ENCODE assay signal across 32 cellular contexts in the genomic region with DNA sequence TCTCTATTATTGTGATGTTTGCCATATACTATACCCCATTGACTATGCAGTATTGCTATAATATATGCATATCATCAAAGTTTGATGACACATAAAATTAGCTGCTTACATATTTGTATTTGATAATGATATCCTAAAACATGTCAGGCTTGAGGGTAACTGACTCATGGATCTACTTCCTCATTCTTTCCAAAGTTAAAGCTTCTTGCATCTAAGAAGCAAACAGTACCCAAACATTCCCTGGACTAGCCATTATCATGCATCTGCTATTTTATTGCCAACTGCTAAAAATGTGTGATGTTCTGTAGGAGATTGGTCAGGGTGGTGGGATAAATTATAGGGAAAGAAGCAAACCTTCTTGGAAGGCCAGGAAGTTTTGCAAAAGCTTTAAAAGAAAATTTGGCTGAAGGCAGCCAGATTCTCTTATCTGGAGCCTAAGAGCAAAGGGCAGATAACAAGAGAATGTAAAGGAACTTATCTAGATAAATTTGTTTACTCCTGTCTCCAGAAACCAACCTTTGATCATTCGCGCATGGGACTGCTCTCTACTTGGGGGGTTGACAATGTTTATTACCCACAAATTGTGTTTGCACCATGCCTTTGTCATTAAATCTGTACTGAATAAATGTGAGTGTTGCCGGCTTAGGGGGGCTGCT.
DNase-seq lines count a peak whose midpoint lies in the region; ATAC-seq lines count a peak whose summit lies in the region.
"Had no signal": no experiment of that assay in that cellular context is flagged by ENCODE, and none has a peak within 500 bp of the region (broad histone marks: within the 10 kb centered on the region; RNA-seq: fewer than 3 reads in every experiment).

No MANE protein-coding gene starts in this region.

- ATAC-seq in GM18858 (IDR thresholded peaks at IDR 0.05; ENCODE audit: unreplicated experiment) (no peak), GM21825 (IDR thresholded peaks at IDR 0.05; ENCODE audit: unreplicated experiment) (no peak)
- ATAC-seq: activated CD8-positive, alpha-beta T cell treated with anti-CD3 and anti-CD28 coated beads for 36 hours; activated T-helper 17 cell treated with anti-CD3 and anti-CD28 coated beads, Interleukin-2, amount 50 U/mL, for 72 hours; esophagus mucosa; gastrocnemius medialis; GM23338; naive thymus-derived CD4-positive, alpha-beta T cell; psoas muscle; SK-N-SH treated with all-trans-retinoic acid at 6 μM for 48 hours had no signal

- DNase-seq in SIG-M5 treated with dmso at 0.1 percent for 504 hours (lab: John Stamatoyannopoulos, UW; ENCODE audit: unreplicated experiment) (peak; percentile 12), SIG-M5 (lab: John Stamatoyannopoulos, UW) (no peak), NCI-H226 (peak; percentile 69), fibroblast of peridontal ligament (ENCODE audit: extremely low read depth) (peak; percentile 4), GDM1 (lab: John Stamatoyannopoulos, UW) (no peak), NCI-H2196 treated with DMSO at 0.1 percent for 48 hours (lab: John Stamatoyannopoulos, UW; ENCODE audit: unreplicated experiment) (no peak)
- DNase-seq: activated CD4-positive, alpha-beta T cell treated with anti-CD3 and anti-CD28 coated beads for 1 hour; activated CD8-positive, alpha-beta T cell treated with anti-CD3 and anti-CD28 coated beads for 36 hours; activated naive CD4-positive, alpha-beta T cell treated with anti-CD3 and anti-CD28 coated beads, Interleukin-2, amount 50 U/mL, for 16 hours; anterior cingulate cortex; BE2C; CD8-positive, alpha-beta memory T cell; colonic mucosa; effector CD8-positive, alpha-beta T cell; gastrocnemius medialis; hypothalamus; left ventricle myocardium inferior; midbrain; naive thymus-derived CD4-positive, alpha-beta T cell; NCI-H2029 treated with DMSO at 0.1 percent for 48 hours; NCI-H446; NCI-H82; psoas muscle; stimulated activated CD4-positive, alpha-beta T cell treated with anti-CD3 and anti-CD28 coated beads, Interleukin-15, amount 100 ng/mL, for 24 hours; stimulated activated naive CD4-positive, alpha-beta T cell; T-helper 2 cell had no signal

Comparison
In these comparisons a context has a peak if more than half of its experiments do, and no peak if none do; other contexts are left out.
1. DNase-seq: peak in SIG-M5 treated with dmso at 0.1 percent for 504 hours (single experiment), NCI-H226 (single experiment) and fibroblast of peridontal ligament (single experiment); none in SIG-M5 (single experiment), GDM1 (single experiment) and NCI-H2196 treated with DMSO at 0.1 percent for 48 hours (single experiment).